8 cellular contexts compared by ENCODE assay signal in genomic region chr16:67561824-67562525, GRCh38. TPM values are rescaled to one million over a fixed set of nuclear protein-coding genes. Genes with fewer than 3 reads are reported as not detected.
A peak's percentile ranks its signal among the peaks of the same experiment; 100 is the strongest.
DNase-seq lines count a peak whose midpoint lies in the region; ATAC-seq, FAIRE-seq and TF ChIP-seq lines count a peak whose summit lies in the region.

No MANE protein-coding gene starts in this region.

- peaks cover 11 to 12% of the 10 kb centered on the region in 2 donors for H3K4me1 ChIP-seq in kidney (ENCODE audit: control insufficient read depth in 1 of 2, insufficient read depth in 1 of 2, low read depth in 1 of 2, low read length in 2 of 2)

- H3K4me1 Mint-ChIP-seq in central memory CD8-positive, alpha-beta T cell: peaks cover 31% of the 10 kb centered on the region

- peak; percentile 84 for ATAC-seq in HG03175 (IDR thresholded peaks at IDR 0.05; ENCODE audit: unreplicated experiment)
- peak; percentile 71 for ATAC-seq in central memory CD8-positive, alpha-beta T cell (replicated peaks; ENCODE audit: extremely low read depth, poor library complexity, severe bottlenecking)

- H3K27ac ChIP-seq in kidney (ENCODE audit: low read depth in 2 of 2, low read length in 2 of 2): peak overlapping the region; percentile 65 to 94

- no peaks in the 10 kb centered on the region for H3K27me3 Mint-ChIP-seq in central memory CD8-positive, alpha-beta T cell

- H3K4me3 Mint-ChIP-seq in central memory CD8-positive, alpha-beta T cell: peak overlapping the region; percentile 90

- no peaks in the 10 kb centered on the region for H3K9me3 Mint-ChIP-seq in central memory CD8-positive, alpha-beta T cell

- peak; percentile 92 for TF ChIP-seq POLR2A in GM18951 (IDR thresholded peaks at IDR 0.05; ENCODE audit: extremely low read depth, insufficient read depth, insufficient read length)

- FAIRE-seq in kidney (lab: Jason Lieb, UNC): no peak

- peak overlapping the region; percentile 46 to 75 for H3K9ac ChIP-seq in kidney (ENCODE audit: low read length in 2 of 2)

- H3K9me3 ChIP-seq in kidney (ENCODE audit: control insufficient read depth in 1 of 2, low read length in 2 of 2): no peaks in the 10 kb centered on the region

- in situ Hi-C loops in GM18951 (cut with MboI; ENCODE audit: low sequenced_read_pairs, unreplicated experiment): no loop called here

- peaks cover 18% of the 10 kb centered on the region for H3K36me3 Mint-ChIP-seq in central memory CD8-positive, alpha-beta T cell (ENCODE audit: insufficient read depth)

- intact Hi-C loops in kidney (cut with DNase I): no loop called here

- peak overlapping the region; percentile 69 to 78 for H3K4me3 ChIP-seq in kidney (ENCODE audit: low read length in 2 of 2)

- TF ChIP-seq CTCF in AG09319 (IDR thresholded peaks at IDR 0.05; ENCODE audit: low read depth, low read length) (no peak), kidney (IDR thresholded peaks at IDR 0.05; ENCODE audit: borderline replicate concordance, extremely low read depth, insufficient read depth) (no peak)

- H3K36me3 ChIP-seq in kidney (ENCODE audit: control insufficient read depth in 1 of 2, insufficient read depth in 2 of 2, low read length in 2 of 2): no peaks in the 10 kb centered on the region

- DNase-seq in AG09319 (ENCODE audit: extremely low read depth, low read depth) (peak; percentile 95), NCI-H345 treated with DMSO at 0.1 percent for 48 hours (lab: John Stamatoyannopoulos, UW; ENCODE audit: unreplicated experiment) (peak; percentile 67), kidney (peak; percentile 99)
- DNase-seq in activated CD4-positive, CD25-positive, alpha-beta regulatory T cell treated with anti-CD3 and anti-CD28 coated beads, Interleukin-2, amount 50 U/mL, for 16 hours (ENCODE audit: low read depth, low spot score): peak; percentile 90
- peak; percentile 87 to 90 for DNase-seq in central memory CD8-positive, alpha-beta T cell (ENCODE audit: low spot score in 2 of 2)
- peak; percentile 96 to 98 (median 97) for DNase-seq in stimulated activated CD4-positive, alpha-beta T cell treated with anti-CD3 and anti-CD28 coated beads, Interleukin-12 subunit alpha, Interleukin-12 subunit beta, amount 100 ng/mL, for 48 hours (ENCODE audit: low read depth in 2 of 3, low spot score in 1 of 3)

- H3K27ac Mint-ChIP-seq in central memory CD8-positive, alpha-beta T cell (ENCODE audit: low read depth): peak overlapping the region; percentile 92

RNA-seq across cellular contexts. Expression of gene CTCF, which starts 0.4 kb away (rescaled TPM):
- total RNA-seq in kidney: 42.6 TPM
- polyA plus RNA-seq in kidney (ENCODE audit: insufficient read depth, low read depth, low replicate concordance): 20.4 TPM

RNA-seq across cellular contexts. Expression of gene RIPOR1, which starts 33.3 kb away (rescaled TPM):
- 116 TPM for total RNA-seq in kidney
- 60.9 TPM for polyA plus RNA-seq in kidney (ENCODE audit: insufficient read depth, low read depth, low replicate concordance)

Comparison
In these comparisons a context has a peak if more than half of its experiments do, and no peak if none do; other contexts are left out.
1. Peak in every context shown above with its lines: DNase-seq, ATAC-seq, H3K4me3 ChIP-seq and H3K27ac ChIP-seq.